ENCODE assay signal across 29 cellular contexts in the genomic region with DNA sequence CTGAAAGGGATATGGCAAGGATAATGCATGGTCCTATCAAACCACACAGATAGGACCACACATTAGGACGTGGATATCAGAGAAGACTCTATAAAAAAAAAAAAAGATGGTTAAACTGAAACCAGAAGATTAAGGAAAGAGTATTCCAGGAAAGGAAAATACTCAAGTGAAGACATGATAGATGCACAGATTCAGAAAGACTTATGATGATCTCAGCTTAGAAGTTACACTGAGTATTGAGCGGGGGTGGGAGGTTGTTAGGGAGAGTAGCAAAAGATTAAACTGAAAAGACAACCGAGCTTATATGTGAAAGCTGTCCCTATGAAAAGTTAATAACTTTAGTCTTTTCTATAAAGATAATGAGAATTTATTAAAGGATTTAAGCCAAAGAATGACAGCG.
"Had no signal": no experiment of that assay in that cellular context is flagged by ENCODE, and none has a peak within 500 bp of the region (broad histone marks: within the 10 kb centered on the region; RNA-seq: fewer than 3 reads in every experiment).

No MANE protein-coding gene starts in this region.

- DNase-seq: activated CD4-positive, alpha-beta T cell treated with anti-CD3 and anti-CD28 coated beads for 1 hour; activated CD4-positive, alpha-beta T cell treated with anti-CD3 and anti-CD28 coated beads for 4 hours; activated CD4-positive, alpha-beta T cell treated with anti-CD3 and anti-CD28 coated beads, Interleukin-2, amount 50 U/mL, for 1 hour; activated CD4-positive, alpha-beta T cell treated with anti-CD3 and anti-CD28 coated beads, Interleukin-2, amount 50 U/mL, for 48 hours; activated CD8-positive, alpha-beta memory T cell treated with anti-CD3 and anti-CD28 coated beads for 24 hours; activated CD8-positive, alpha-beta T cell treated with anti-CD3 and anti-CD28 coated beads for 36 hours; activated effector memory CD4-positive, alpha-beta T cell treated with Interleukin-2 at 50 U/mL for 16 hours; activated gamma-delta T cell treated with Interleukin-2 at 50 U/mL for 16 hours; activated naive CD4-positive, alpha-beta T cell treated with anti-CD3 and anti-CD28 coated beads, Interleukin-2, amount 50 U/mL, for 16 hours; activated naive CD4-positive, alpha-beta T cell treated with Interleukin-2 at 50 U/mL for 16 hours; activated T-cell treated with anti-CD3 and anti-CD28 coated beads, Interleukin-2, amount 50 U/mL, for 4 hours; amygdala; aorta; body of pancreas; caudate nucleus; cortex of kidney; effector CD4-positive, alpha-beta T cell; effector memory CD8-positive, alpha-beta T cell; esophagus squamous epithelium; foreskin keratinocyte; gastrocnemius medialis; glutamatergic neuron; heart left ventricle; T-helper 1 cell; T-helper 17 cell had no signal

- H3K36me3 Mint-ChIP-seq: activated naive CD8-positive, alpha-beta T cell had no signal

- H3K27me3 Mint-ChIP-seq: activated T-helper 17 cell treated with anti-CD3 and anti-CD28 coated beads, Interleukin-2, amount 50 U/mL, for 72 hours; T-helper 17 cell had no signal

- H3K4me1 Mint-ChIP-seq: activated T-helper 17 cell treated with anti-CD3 and anti-CD28 coated beads, Interleukin-2, amount 50 U/mL, for 72 hours; WTC11 had no signal

- H3K27ac ChIP-seq: body of pancreas, epithelial cell of prostate, esophagus squamous epithelium, foreskin keratinocyte, gastrocnemius medialis, heart left ventricle had no signal

- H3K4me3 Mint-ChIP-seq: activated CD8-positive, alpha-beta T cell treated with anti-CD3 and anti-CD28 coated beads for 36 hours; activated naive CD8-positive, alpha-beta T cell; activated T-cell treated with anti-CD3 and anti-CD28 coated beads, Interleukin-2, amount 50 U/mL, for 4 hours; activated T-helper 17 cell treated with anti-CD3 and anti-CD28 coated beads, Interleukin-2, amount 50 U/mL, for 72 hours; effector memory CD8-positive, alpha-beta T cell; T-helper 17 cell; WTC11 had no signal

- H3K27me3 ChIP-seq: body of pancreas, esophagus squamous epithelium, foreskin keratinocyte, gastrocnemius medialis, heart left ventricle had no signal

- ATAC-seq: activated CD8-positive, alpha-beta T cell treated with anti-CD3 and anti-CD28 coated beads for 36 hours; activated T-cell treated with anti-CD3 and anti-CD28 coated beads, Interleukin-2, amount 50 U/mL, for 4 hours; activated T-helper 17 cell treated with anti-CD3 and anti-CD28 coated beads, Interleukin-2, amount 50 U/mL, for 72 hours; body of pancreas; effector memory CD8-positive, alpha-beta T cell; foreskin keratinocyte; gastrocnemius medialis; heart left ventricle; T-helper 17 cell; WTC11 had no signal

- H3K9me3 ChIP-seq: body of pancreas, esophagus squamous epithelium, gastrocnemius medialis had no signal

- H3K4me3 ChIP-seq: body of pancreas, esophagus squamous epithelium, gastrocnemius medialis, heart left ventricle had no signal

- H3K36me3 ChIP-seq: esophagus squamous epithelium, gastrocnemius medialis, heart left ventricle had no signal

- H3K27ac Mint-ChIP-seq: activated CD8-positive, alpha-beta T cell treated with anti-CD3 and anti-CD28 coated beads for 36 hours; activated naive CD8-positive, alpha-beta T cell; activated T-helper 17 cell treated with anti-CD3 and anti-CD28 coated beads, Interleukin-2, amount 50 U/mL, for 72 hours; effector memory CD8-positive, alpha-beta T cell; T-helper 17 cell; WTC11 had no signal

- H3K4me1 ChIP-seq: body of pancreas, esophagus squamous epithelium, foreskin keratinocyte, gastrocnemius medialis, heart left ventricle had no signal
